ENCODE assay signal across 21 cellular contexts in genomic region chr13:33884506-33885221, GRCh38.
A peak's percentile ranks its signal among the peaks of the same experiment; 100 is the strongest.
DNase-seq lines count a peak whose midpoint lies in the region; ATAC-seq, FAIRE-seq and TF ChIP-seq lines count a peak whose summit lies in the region.
"Had no signal": no experiment of that assay in that cellular context is flagged by ENCODE, and none has a peak within 500 bp of the region (broad histone marks: within the 10 kb centered on the region; RNA-seq: fewer than 3 reads in every experiment).

No MANE protein-coding gene starts in this region.

- H3K4me3 ChIP-seq in HepG2 (replicated peaks in 1 of 3; ENCODE audit: insufficient read depth in 1 of 3, low read depth in 2 of 3, low read length in 3 of 3) (no peak overlapping the region), osteoblast (ENCODE audit: insufficient read depth, low read length) (no peak overlapping the region)
- H3K4me3 ChIP-seq: BLaER1 treated with 17β-estradiol and CSF1 and Interleukin-3, amounts not matched to agents 10 nM and 100 nM; MG63 had no signal

- H3K9ac ChIP-seq in HepG2 (ENCODE audit: insufficient read depth, low read depth, low read length), result peak overlapping the region; percentile 7; the same call in 1 of the 2 replicates
- H3K9ac ChIP-seq: BLaER1 treated with 17β-estradiol and CSF1 and Interleukin-3, amounts not matched to agents 10 nM and 100 nM had no signal

- TF ChIP-seq CTCF in HepG2 (CRISPR knock-in tag; IDR thresholded peaks at IDR 0.05), result no peak
- TF ChIP-seq CTCF in osteoblast (IDR thresholded peaks at IDR 0.05; ENCODE audit: extremely low read depth, low read depth, low read length), result no peak

- H2AFZ ChIP-seq in HepG2 (ENCODE audit: low read length) (peak overlapping the region; percentile 34), osteoblast (ENCODE audit: low read length) (peak overlapping the region; percentile 44)

- peaks cover 42% of the 10 kb centered on the region for H3K4me1 ChIP-seq in HepG2 (ENCODE audit: insufficient read depth, low read length)
- no peaks in the 10 kb centered on the region for H3K4me1 ChIP-seq in osteoblast (ENCODE audit: insufficient read depth, low read length)

- 62% methylated on average over 12 of the region's 12 CpGs for WGBS in HepG2 (ENCODE audit: low lambda C conversion rate)

- intact Hi-C loops in HepG2 (cut with micrococcal nuclease; ENCODE audit: unreplicated experiment), result no loop called here

- H3K9me3 ChIP-seq in HepG2 (ENCODE audit: low read length) (no peaks in the 10 kb centered on the region), osteoblast (ENCODE audit: low read depth, low read length) (no peaks in the 10 kb centered on the region)
- H3K9me3 ChIP-seq: MG63 had no signal

- H3K36me3 ChIP-seq in HepG2 (replicated peaks in 1 of 2; ENCODE audit: control insufficient read depth in 1 of 2, insufficient read depth in 2 of 2, low read length in 2 of 2), result no peaks in the 10 kb centered on the region; a peak in 2 of 5 replicates
- H3K36me3 ChIP-seq in osteoblast (ENCODE audit: insufficient read depth, low read length), result no peaks in the 10 kb centered on the region

- POLR2A ChIA-PET in HepG2 (lab: Yijun Ruan, JAX), result no interaction called here

- TF ChIP-seq EP300 in HepG2 (IDR thresholded peaks at IDR 0.05; ENCODE audit: low read depth in 2 of 2, low read length in 2 of 2) (peak in 1 of 2 experiments; percentile 28; a peak in 1 of 4 replicates), HepG2 (CRISPR knock-in tag; IDR thresholded peaks at IDR 0.05; ENCODE audit: borderline replicate concordance) (no peak)

- peak; percentile 23 for FAIRE-seq in HepG2 (lab: Jason Lieb, UNC)
- FAIRE-seq: GM12892, GM18507, RCC 7860 had no signal

- H4K20me1 ChIP-seq in HepG2 (ENCODE audit: insufficient read depth, low read length), result no peaks in the 10 kb centered on the region
- H4K20me1 ChIP-seq in osteoblast (ENCODE audit: insufficient read depth, low read length), result no peaks in the 10 kb centered on the region
- H4K20me1 ChIP-seq: BLaER1 treated with 17β-estradiol and CSF1 and Interleukin-3, amounts not matched to agents 10 nM and 100 nM had no signal

- no TSS peak for BruUV-seq in HepG2 (replicated peaks; lab: Mats Ljungman, UMichigan)

- TF ChIP-seq RAD21 in HepG2 (CRISPR knock-in tag; IDR thresholded peaks at IDR 0.05), result no peak

- H3K27ac ChIP-seq in HepG2 (ENCODE audit: extremely low read length, insufficient read depth, low read length), result peak overlapping the region; percentile 60
- H3K27ac ChIP-seq in osteoblast (ENCODE audit: low read depth, low read length), result no peak overlapping the region
- H3K27ac ChIP-seq: BLaER1 treated with 17β-estradiol and CSF1 and Interleukin-3, amounts not matched to agents 10 nM and 100 nM; HL-60 had no signal

- no peaks in the 10 kb centered on the region for H3K79me2 ChIP-seq in HepG2 (ENCODE audit: insufficient read depth, low read length)
- no peaks in the 10 kb centered on the region for H3K79me2 ChIP-seq in osteoblast (ENCODE audit: insufficient read depth, low read length)

- peak; percentile 73 for DNase-seq in NCI-H146 (lab: John Stamatoyannopoulos, UW)
- peak; percentile 10 for DNase-seq in NCI-H748 treated with DMSO at 0.1 percent for 48 hours (lab: John Stamatoyannopoulos, UW)
- peak; percentile 39 for DNase-seq in HepG2 (ENCODE audit: low spot score)
- DNase-seq in osteoblast (ENCODE audit: insufficient read length, low spot score, missing footprints), result no peak
- DNase-seq in LoVo (ENCODE audit: low spot score), result no peak
- DNase-seq: CD8-positive, alpha-beta memory T cell; DMS53; GOT3; Karpas-422; MG63; NCI-H1105; NCI-H1930; NCI-H526 had no signal

- TF ChIP-seq POLR2A in HepG2 (IDR thresholded peaks at IDR 0.05; ENCODE audit: insufficient read depth in 1 of 2, low read depth in 2 of 2, low read length in 2 of 2), result no peak

- H3K27me3 ChIP-seq in HepG2 (ENCODE audit: control insufficient read depth in 1 of 2, insufficient read depth in 2 of 2, low read length in 2 of 2) (no peaks in the 10 kb centered on the region), osteoblast (ENCODE audit: insufficient read depth, low read length) (no peaks in the 10 kb centered on the region)
- H3K27me3 ChIP-seq: BLaER1 treated with 17β-estradiol and CSF1 and Interleukin-3, amounts not matched to agents 10 nM and 100 nM; MG63 had no signal

- CTCF ChIA-PET in HepG2 (lab: Yijun Ruan, JAX; ENCODE audit: low intra/inter-chr PET ratio, low total read pairs), result no interaction called here

- in situ Hi-C loops in HepG2 (cut with HindIII; ENCODE audit: extremely low pct_ligation_motif_present, low pct_unique_long_range_greater_than_20kb), result no loop called here

- ATAC-seq in HepG2 (peak; percentile 95), HG03045 (IDR thresholded peaks at IDR 0.05; ENCODE audit: unreplicated experiment) (no peak), HG03342 (IDR thresholded peaks at IDR 0.05; ENCODE audit: unreplicated experiment) (no peak)
- ATAC-seq: Right ventricle myocardium inferior had no signal

- H3K4me2 ChIP-seq in HepG2 (ENCODE audit: low read depth, low read length), result peak overlapping the region; percentile 40
- H3K4me2 ChIP-seq in osteoblast (ENCODE audit: insufficient read depth, low read length), result no peak overlapping the region
- H3K4me2 ChIP-seq: BLaER1 treated with 17β-estradiol and CSF1 and Interleukin-3, amounts not matched to agents 10 nM and 100 nM had no signal

TF ChIP-seq in HepG2, 621 proteins besides CTCF, POLR2A, EP300 and RAD21 (continues in another document):
- TF ChIP-seq HNF4G (IDR thresholded peaks at IDR 0.05; ENCODE audit: borderline replicate concordance, low read depth, low read length) (peak; percentile 57), HNF4G (CRISPR knock-in tag; IDR thresholded peaks at IDR 0.05; ENCODE audit: borderline replicate concordance, low read depth) (no peak), RARA (CRISPR knock-in tag; IDR thresholded peaks at IDR 0.05) (peak; percentile 17; the same call in 1 of the 2 replicates), ZNF576 (CRISPR knock-in tag; IDR thresholded peaks at IDR 0.05) (no peak), SOX13 (IDR thresholded peaks at IDR 0.05) (no peak), SOX13 (CRISPR knock-in tag; conservative IDR thresholded peaks at IDR 0.05 in 1 of 2, IDR thresholded peaks at IDR 0.05 in 1 of 2) (peak in 1 of 2 experiments; percentile 23; a peak in 1 of 4 replicates), EEA1 (CRISPR knock-in tag; IDR thresholded peaks at IDR 0.05; ENCODE audit: borderline replicate concordance) (no peak), NR0B2 (CRISPR knock-in tag; IDR thresholded peaks at IDR 0.05) (no peak), ZNF138 (CRISPR knock-in tag; IDR thresholded peaks at IDR 0.05; ENCODE audit: low read depth) (no peak), CSRNP2 (CRISPR knock-in tag; conservative IDR thresholded peaks at IDR 0.05; ENCODE audit: low read depth) (no peak), ZNF83 (CRISPR knock-in tag; IDR thresholded peaks at IDR 0.05; ENCODE audit: borderline replicate concordance) (no peak), POGZ (CRISPR knock-in tag; IDR thresholded peaks at IDR 0.05) (peak; percentile 67), FOXA3 (CRISPR knock-in tag; IDR thresholded peaks at IDR 0.05) (no peak), ZSCAN20 (CRISPR knock-in tag; IDR thresholded peaks at IDR 0.05; ENCODE audit: borderline replicate concordance) (no peak), EHMT2 (IDR thresholded peaks at IDR 0.05; ENCODE audit: borderline replicate concordance, low read depth, low read length) (0 out of 2 replicates have a peak, but pooled peaks have one; percentile 37), ZNF232 (CRISPR knock-in tag; IDR thresholded peaks at IDR 0.05; ENCODE audit: borderline replicate concordance) (no peak), MIXL1 (CRISPR knock-in tag; IDR thresholded peaks at IDR 0.05) (peak; percentile 50; the same call in 1 of the 2 replicates), ZNF205 (CRISPR knock-in tag; IDR thresholded peaks at IDR 0.05) (peak; percentile 83), RNF219 (CRISPR knock-in tag; IDR thresholded peaks at IDR 0.05) (no peak), SCMH1 (CRISPR knock-in tag; IDR thresholded peaks at IDR 0.05; ENCODE audit: borderline replicate concordance) (no peak)

Comparison
In these comparisons a context has a peak if more than half of its experiments do, and no peak if none do; other contexts are left out.
1. DNase-seq: peak in NCI-H146 (single experiment), NCI-H748 treated with DMSO at 0.1 percent for 48 hours (single experiment) and HepG2 (single experiment); none in osteoblast (single experiment) and LoVo (single experiment).